ENCODE assay signal across 20 cellular contexts in genomic region chr4:80386281-80386886, GRCh38. TPM values are rescaled to one million over a fixed set of nuclear protein-coding genes. Genes with fewer than 3 reads are reported as not detected.
"Had no signal": no experiment of that assay in that cellular context is flagged by ENCODE, and none has a peak within 500 bp of the region (broad histone marks: within the 10 kb centered on the region; RNA-seq: fewer than 3 reads in every experiment).

No MANE protein-coding gene starts in this region.

- H3K27me3 ChIP-seq: gastrocnemius medialis, heart right ventricle, pancreas, testis, tibial nerve had no signal

- H3K27ac ChIP-seq: coronary artery, gastrocnemius medialis, heart right ventricle, pancreas, testis, tibial nerve had no signal

- H3K4me1 ChIP-seq: gastrocnemius medialis, heart right ventricle, pancreas, testis, tibial nerve had no signal

- ATAC-seq: gastrocnemius medialis, natural killer cell, pancreas had no signal

- DNase-seq: effector CD8-positive, alpha-beta T cell; gastrocnemius medialis; heart right ventricle; hypothalamus; kidney glomerular epithelial cell; natural killer cell; occipital lobe; small intestine; stimulated activated CD4-positive, alpha-beta T cell treated with anti-CD3 and anti-CD28 coated beads, Interleukin-2, amount 100 ng/mL, for 48 hours; testis had no signal

- H3K9me3 ChIP-seq: gastrocnemius medialis, pancreas, testis had no signal

- H3K36me3 ChIP-seq: gastrocnemius medialis, heart right ventricle, pancreas, tibial nerve had no signal

- H3K4me3 ChIP-seq: coronary artery, gastrocnemius medialis, heart right ventricle, pancreas, tibial nerve had no signal

RNA-seq across cellular contexts. Expression of gene CFAP299, which starts 50.9 kb away (rescaled TPM):
- total RNA-seq: dermis microvascular lymphatic vessel endothelial cell, gastrocnemius medialis, lower leg skin, mucosa of gallbladder, natural killer cell, neural crest cell, pancreas, right cardiac atrium, subcutaneous adipose tissue, ureter had no signal
